33 cellular contexts compared by ENCODE assay signal in genomic region chr15:52751522-52751921, GRCh38. TPM values are rescaled to one million over a fixed set of nuclear protein-coding genes. Genes with fewer than 3 reads are reported as not detected.
DNase-seq lines count a peak whose midpoint lies in the region; ATAC-seq, FAIRE-seq and TF ChIP-seq lines count a peak whose summit lies in the region.
"Had no signal": no experiment of that assay in that cellular context is flagged by ENCODE, and none has a peak within 500 bp of the region (broad histone marks: within the 10 kb centered on the region; RNA-seq: fewer than 3 reads in every experiment).

No MANE protein-coding gene starts in this region.

- H3K9me3 Mint-ChIP-seq in WTC11 (peaks cover 7% of the 10 kb centered on the region), progenitor cell of endocrine pancreas (ENCODE audit: low read depth) (peaks cover 5% of the 10 kb centered on the region)
- H3K9me3 Mint-ChIP-seq: CD14-positive monocyte; CD4-positive, CD25-positive, alpha-beta regulatory T cell; CD8-positive, alpha-beta memory T cell had no signal

- 0 out of 2 replicates have a peak overlapping the region, but pooled peaks have one; percentile 29 for H2AK5ac ChIP-seq in H1 (ENCODE audit: low read depth, low read length)

- H3K4me1 Mint-ChIP-seq in WTC11, result peaks cover 87% of the 10 kb centered on the region
- H3K4me1 Mint-ChIP-seq in progenitor cell of endocrine pancreas (ENCODE audit: low read depth), result peaks cover 18% of the 10 kb centered on the region
- H3K4me1 Mint-ChIP-seq: CD8-positive, alpha-beta memory T cell had no signal

- H3K56ac ChIP-seq in H1 (replicated peaks; ENCODE audit: insufficient read length, low read depth, low read length), result no peak overlapping the region

- DNase-seq in WTC11 (ENCODE audit: low spot score) (no peak), H1 (ENCODE audit: low read depth in 1 of 2, low spot score in 2 of 2) (no peak), left lobe of liver (ENCODE audit: low spot score) (no peak), progenitor cell of endocrine pancreas (ENCODE audit: low spot score, unreplicated experiment) (no peak), foreskin keratinocyte (no peak), medulla oblongata (ENCODE audit: extremely low spot score) (no peak), NCI-H1417 (lab: John Stamatoyannopoulos, UW) (no peak)
- DNase-seq in stimulated activated CD4-positive, alpha-beta T cell treated with anti-CD3 and anti-CD28 coated beads, Interleukin-2, amount 100 ng/mL, for 24 hours, result no peak
- DNase-seq: 8988T; ACHN; BE2C; C1 segment of cervical spinal cord; CD4-positive, alpha-beta memory T cell; CD4-positive, CD25-positive, alpha-beta regulatory T cell; CD8-positive, alpha-beta memory T cell; COR-L47; DMS 273 treated with DMSO at 0.1 percent for 48 hours; DMS153; DMS53; DMS79; DND-41; EL; GDM1 had no signal

- H3K27ac ChIP-seq in H1 (ENCODE audit: low read depth, low read length) (no peak overlapping the region), foreskin keratinocyte (no peak overlapping the region)
- H3K27ac ChIP-seq: BLaER1 had no signal

- peaks cover 23% of the 10 kb centered on the region for H3K36me3 Mint-ChIP-seq in WTC11
- H3K36me3 Mint-ChIP-seq in progenitor cell of endocrine pancreas (ENCODE audit: insufficient read depth), result peaks cover 43% of the 10 kb centered on the region
- H3K36me3 Mint-ChIP-seq: CD14-positive monocyte; CD4-positive, alpha-beta memory T cell; CD4-positive, CD25-positive, alpha-beta regulatory T cell; CD8-positive, alpha-beta memory T cell had no signal

- H3K4me3 Mint-ChIP-seq in WTC11, result no peak overlapping the region
- H3K4me3 Mint-ChIP-seq in progenitor cell of endocrine pancreas (ENCODE audit: low read depth), result no peak overlapping the region
- H3K4me3 Mint-ChIP-seq: CD14-positive monocyte; CD4-positive, alpha-beta memory T cell; CD4-positive, CD25-positive, alpha-beta regulatory T cell; CD8-positive, alpha-beta memory T cell had no signal

- no peak for TF ChIP-seq EP300 in H1 (IDR thresholded peaks at IDR 0.05; ENCODE audit: borderline replicate concordance in 1 of 2, low read depth in 2 of 2, low read length in 2 of 2)

- no peak overlapping the region for H3K4me3 ChIP-seq in H1 (ENCODE audit: extremely low read depth in 1 of 4, insufficient read depth in 2 of 4, low read depth in 3 of 4, low read length in 4 of 4)
- H3K4me3 ChIP-seq: BLaER1, GM12878 had no signal

- no peak for TF ChIP-seq POLR2A in H1 (IDR thresholded peaks at IDR 0.05; ENCODE audit: control extremely low read depth in 1 of 2, low read depth in 2 of 2, low read length in 2 of 2)

- H2AFZ ChIP-seq in H1 (ENCODE audit: low read length), result no peak overlapping the region

- no peak overlapping the region for H3K14ac ChIP-seq in H1 (ENCODE audit: insufficient read length)

- CTCF ChIA-PET in WTC11 (lab: Charles Lee), result interaction anchor here (1.1 to 1.3 kb wide), 3 partner anchors 15 to 446 kb away, joined by 3 to 7 read pairs (median 3); no protein-coding TSS in a partner anchor
- CTCF ChIA-PET in H1 (lab: Charles Lee; ENCODE audit: partially characterized antibody), result interaction anchor here (1.1 to 3.1 kb wide), 2 partner anchors 14 to 78 kb away, joined by 4 to 11 read pairs; no protein-coding TSS in a partner anchor

- peak overlapping the region; percentile 4 for H4K91ac ChIP-seq in H1 (replicated peaks; ENCODE audit: insufficient read length, low read length)

- H2BK5ac ChIP-seq in H1 (ENCODE audit: low read depth, low read length), result peak overlapping the region; percentile 58; the same call in 1 of the 2 replicates

- H3K23me2 ChIP-seq in H1 (ENCODE audit: low read depth, low read length), result no peaks in the 10 kb centered on the region

- H2BK20ac ChIP-seq in H1 (ENCODE audit: low read length), result 0 out of 2 replicates have a peak overlapping the region, but pooled peaks have one; percentile 32

- H3K79me2 ChIP-seq in H1 (ENCODE audit: control insufficient read depth in 1 of 2, insufficient read depth in 2 of 2, low read length in 2 of 2), result no peaks in the 10 kb centered on the region

- WGBS in H1 (ENCODE audit: extremely low coverage in 1 of 2, insufficient coverage in 1 of 2, insufficient read length in 1 of 2, insufficient replicate concordance in 2 of 2, low coverage in 1 of 2, low lambda C conversion rate in 2 of 2, missing lambda C conversion rate in 1 of 2), 2 experiments, result 100% methylated on average over 2 of the region's 2 CpGs; no CpG with 5 or more reads in 1 of the 2 experiments

- POLR2A ChIA-PET in WTC11 (lab: Charles Lee) (interaction anchor here (0.7 kb wide), 1 partner anchor 71 kb away, joined by 3 read pairs; no protein-coding TSS in a partner anchor), H1 (lab: Charles Lee; ENCODE audit: partially characterized antibody) (interaction anchor here (0.9 kb wide), 1 partner anchor 16 kb away, joined by 3 read pairs; no protein-coding TSS in a partner anchor)

- H2BK120ac ChIP-seq in H1 (replicated peaks; ENCODE audit: low read depth, low read length), result peak overlapping the region; percentile 29

- no peak overlapping the region for H3K23ac ChIP-seq in H1 (ENCODE audit: insufficient read length)

- ATAC-seq in WTC11, result peak; percentile 75
- ATAC-seq in left lobe of liver, result peak; percentile 9
- no peak for ATAC-seq in foreskin keratinocyte
- ATAC-seq: GM12878 had no signal

- H3K27ac Mint-ChIP-seq in WTC11 (peak overlapping the region; percentile 6), progenitor cell of endocrine pancreas (peak overlapping the region; percentile 59)
- H3K27ac Mint-ChIP-seq: CD4-positive, alpha-beta memory T cell; CD4-positive, CD25-positive, alpha-beta regulatory T cell; CD8-positive, alpha-beta memory T cell had no signal

- H3K27me3 Mint-ChIP-seq in WTC11 (ENCODE audit: low read depth) (no peaks in the 10 kb centered on the region), progenitor cell of endocrine pancreas (no peaks in the 10 kb centered on the region)

- H3K79me1 ChIP-seq in H1 (ENCODE audit: low read depth, low read length), result no peaks in the 10 kb centered on the region

- peak overlapping the region; percentile 72 for H3K18ac ChIP-seq in H1 (ENCODE audit: extremely low read depth, low read length)

- no peak for FAIRE-seq in H1 (lab: Jason Lieb, UNC)
- FAIRE-seq: A204.1, GM12878, GM12892, GM18507 had no signal

- TF ChIP-seq RAD21 in H1 (IDR thresholded peaks at IDR 0.05 in 1 of 2, conservative IDR thresholded peaks at IDR 0.05 in 1 of 2; ENCODE audit: low read depth in 2 of 2, low read length in 2 of 2), result no peak

- H3K9ac ChIP-seq in H1 (replicated peaks in 1 of 4; ENCODE audit: extremely low read depth in 1 of 4, low read depth in 3 of 4, low read length in 3 of 4), result no peak overlapping the region
- H3K9ac ChIP-seq: BLaER1 had no signal

- peak overlapping the region; percentile 31 for H4K5ac ChIP-seq in H1 (ENCODE audit: insufficient read length, low read depth, low read length)

- H4K20me1 ChIP-seq in H1 (replicated peaks in 1 of 2; ENCODE audit: control insufficient read depth in 1 of 2, insufficient read depth in 2 of 2, low read length in 2 of 2), result no peaks in the 10 kb centered on the region
- H4K20me1 ChIP-seq: BLaER1 had no signal

- H3K9me3 ChIP-seq in H1 (ENCODE audit: insufficient read depth in 2 of 2, low read depth in 1 of 2, low read length in 1 of 2), result 0 out of 4 replicates have a peak, but pooled peaks cover 0 to 3% of the 10 kb centered on the region in 2 experiments
- H3K9me3 ChIP-seq: BE2C, BLaER1 had no signal

- H3K36me3 ChIP-seq in H1 (ENCODE audit: control insufficient read depth in 2 of 4, insufficient read depth in 4 of 4, low read length in 3 of 4), result no peaks in the 10 kb centered on the region
- H3K36me3 ChIP-seq: BE2C, BLaER1 had no signal

- 0 out of 4 replicates have a peak overlapping the region, but pooled peaks of 1 of the 2 experiments have one; percentile 8 for H3K4me2 ChIP-seq in H1 (ENCODE audit: insufficient read depth in 1 of 2, low read depth in 2 of 2, low read length in 2 of 2)
- H3K4me2 ChIP-seq: BLaER1 had no signal

- no peak overlapping the region for H3K4ac ChIP-seq in H1 (replicated peaks; ENCODE audit: insufficient read length, low read depth, low read length)

- H4K8ac ChIP-seq in H1 (ENCODE audit: extremely low read depth, insufficient read depth, low read length), result no peak overlapping the region

- peak overlapping the region; percentile 89 for H2BK12ac ChIP-seq in H1 (ENCODE audit: low read depth, low read length)

- no peak for TF ChIP-seq CTCF in WTC11 (IDR thresholded peaks at IDR 0.05)
- no peak for TF ChIP-seq CTCF in H1 (IDR thresholded peaks at IDR 0.05; ENCODE audit: control extremely low read depth in 1 of 3, insufficient read depth in 1 of 3, low read depth in 1 of 3, low read length in 3 of 3)
- no peak for TF ChIP-seq CTCF in progenitor cell of endocrine pancreas (IDR thresholded peaks at IDR 0.05; ENCODE audit: unreplicated experiment)
- TF ChIP-seq CTCF in foreskin keratinocyte (conservative IDR thresholded peaks at IDR 0.05), result no peak

- H3K27me3 ChIP-seq in H1 (replicated peaks in 1 of 4; ENCODE audit: control insufficient read depth in 3 of 4, extremely low read depth in 1 of 4, insufficient read depth in 3 of 4, low read length in 3 of 4) (no peaks in the 10 kb centered on the region), foreskin keratinocyte (peaks cover 54% of the 10 kb centered on the region)
- H3K27me3 ChIP-seq: BLaER1 had no signal

- H3K4me1 ChIP-seq in H1 (replicated peaks in 1 of 4; ENCODE audit: control insufficient read depth in 3 of 4, insufficient read depth in 4 of 4, low read length in 3 of 4) (peaks cover 3 to 25% (median 18%) of the 10 kb centered on the region in 4 experiments; a peak in 5 of 7 replicates), foreskin keratinocyte (no peaks in the 10 kb centered on the region)
- H3K4me1 ChIP-seq: BE2C, BLaER1 had no signal

- H2BK15ac ChIP-seq in H1 (ENCODE audit: low read length), result no peak overlapping the region

TF ChIP-seq in WTC11, 78 proteins besides CTCF, POLR2A, EP300 and RAD21 (continues in another document):
- no peak for TF ChIP-seq CBFB (CRISPR knock-in tag; IDR thresholded peaks at IDR 0.05; ENCODE audit: low read depth)

TF ChIP-seq in H1, 55 proteins besides CTCF, POLR2A, EP300 and RAD21 (continues in another document):
- TF ChIP-seq BRCA1 (IDR thresholded peaks at IDR 0.05; ENCODE audit: low read depth, low read length) (no peak), CEBPB (IDR thresholded peaks at IDR 0.05; ENCODE audit: low read depth, low read length) (no peak)

RNA-seq across cellular contexts. Expression of gene ONECUT1, which starts 38.6 kb away (rescaled TPM):
- total RNA-seq in WTC11 (2021) (33.8 to 39.3 TPM (median 35.9 TPM) in 3 replicates), left lobe of liver (63.0 TPM), progenitor cell of endocrine pancreas (304 and 341 TPM in 2 replicates), foreskin keratinocyte (not detected in 2 replicates)
- total RNA-seq in H1 (2021; fragmentation: NEBNext Ultra II Directional; extraction: Animal tissue kit (Norgen Biotek cat#: 25700)), result 6.1 and 6.4 TPM in 2 replicates
- polyA plus RNA-seq in H1 (2011; rRNA removed) (0.47 and 0.65 TPM in 2 replicates), foreskin keratinocyte (not detected in 2 replicates)
- 1.1 TPM for polyA plus RNA-seq in H1 (2011; cell fraction: cytosol; rRNA removed)
- polyA plus RNA-seq in H1 (2011; cell fraction: nucleus; rRNA removed), result 2.0 TPM
- polyA plus RNA-seq in H1 (2012, experiment 1 of 2), result 1.4 to 3.0 TPM (median 1.8 TPM) in 4 replicates
- 0.12 TPM for polyA plus RNA-seq in H1 (2012, experiment 2 of 2)
- 11.2 TPM for polyA plus RNA-seq in H1 (2013, experiment 1 of 2)
- polyA plus RNA-seq in H1 (2013, experiment 2 of 2), result 10.6 TPM
- polyA minus RNA-seq in H1 (2011; rRNA and poly(A)+ RNA removed), result 4.4 and 5.0 TPM in 2 replicates
- polyA minus RNA-seq in H1 (2011; cell fraction: cytosol; rRNA and poly(A)+ RNA removed), result 7.1 TPM
- 7.6 TPM for polyA minus RNA-seq in H1 (2011; cell fraction: nucleus; rRNA and poly(A)+ RNA removed)
- total RNA-seq: A673; CD4-positive, alpha-beta memory T cell; CD4-positive, CD25-positive, alpha-beta regulatory T cell; CD8-positive, alpha-beta memory T cell; Daoy; G401 had no signal
- polyA plus RNA-seq: AG04450; CD14-positive monocyte; CD4-positive, alpha-beta memory T cell; CD4-positive, CD25-positive, alpha-beta regulatory T cell; CD8-positive, alpha-beta memory T cell; GM12878 had no signal
